Comparison of ENCODE assay signal across 8 cellular contexts in genomic region chr16:9092282-9092962, GRCh38. TPM values are rescaled to one million over a fixed set of nuclear protein-coding genes. Genes with fewer than 3 reads are reported as not detected.
DNase-seq lines count a peak whose midpoint lies in the region; ATAC-seq and TF ChIP-seq lines count a peak whose summit lies in the region.

No MANE protein-coding gene starts in this region.

- H3K9ac ChIP-seq in smooth muscle cell (ENCODE audit: low read depth) = peak overlapping the region; percentile 96

- no peak overlapping the region for H2AFZ ChIP-seq in smooth muscle cell (ENCODE audit: low read depth)

- H3K27ac ChIP-seq in smooth muscle cell (ENCODE audit: low read depth) = peak overlapping the region; percentile 90

- peak overlapping the region; percentile 89 for H3K4me3 ChIP-seq in astrocyte of the cerebellum (ENCODE audit: low read depth, low read length)
- peak overlapping the region; percentile 90 for H3K4me3 ChIP-seq in iPS-18c (ENCODE audit: insufficient read depth, low read depth, low read length)
- H3K4me3 ChIP-seq in smooth muscle cell = peak overlapping the region; percentile 98

- ATAC-seq in HG03139 (IDR thresholded peaks at IDR 0.05; ENCODE audit: unreplicated experiment) = peak; percentile 3

- in situ Hi-C loops in astrocyte of the cerebellum (cut with HindIII; ENCODE audit: low sequenced_read_pairs) = no loop called here
- in situ Hi-C loops in G401 (cut with HindIII; ENCODE audit: low sequenced_read_pairs) = no loop called here

- peak; percentile 14 for DNase-seq in SIG-M5 treated with dmso at 0.1 percent for 504 hours (lab: John Stamatoyannopoulos, UW; ENCODE audit: unreplicated experiment)
- DNase-seq in SIG-M5 (lab: John Stamatoyannopoulos, UW) = no peak
- peak; percentile 43 to 60 (median 46) for DNase-seq in T-helper 1 cell
- no peak for DNase-seq in astrocyte of the cerebellum (ENCODE audit: low read depth)
- peak; percentile 24 for DNase-seq in smooth muscle cell (lab: John Stamatoyannopoulos, UW; ENCODE audit: unreplicated experiment)
- no peak for DNase-seq in G401 (ENCODE audit: low spot score)

- peaks cover 60% of the 10 kb centered on the region for H3K79me2 ChIP-seq in smooth muscle cell (ENCODE audit: low read depth)

- H3F3A ChIP-seq in smooth muscle cell (ENCODE audit: low read depth) = peaks cover 11% of the 10 kb centered on the region

- peaks cover 36% of the 10 kb centered on the region for H3K4me1 ChIP-seq in smooth muscle cell (ENCODE audit: low read depth)

- no peaks in the 10 kb centered on the region for H3K36me3 ChIP-seq in smooth muscle cell (ENCODE audit: low read depth)

- TF ChIP-seq CTCF in astrocyte of the cerebellum (IDR thresholded peaks at IDR 0.05; ENCODE audit: low read depth, low read length, missing control alignments) = no peak
- peak; percentile 17 for TF ChIP-seq CTCF in smooth muscle cell (IDR thresholded peaks at IDR 0.05; ENCODE audit: borderline replicate concordance, insufficient read depth, poor library complexity, severe bottlenecking)

- H4K20me1 ChIP-seq in smooth muscle cell (ENCODE audit: low read depth) = peaks cover 51% of the 10 kb centered on the region

- no peaks in the 10 kb centered on the region for H3K27me3 ChIP-seq in smooth muscle cell (ENCODE audit: low read depth)

- H3K9me3 ChIP-seq in iPS-18c (ENCODE audit: control insufficient read depth, insufficient read depth, low read length) (peaks cover 2% of the 10 kb centered on the region), smooth muscle cell (replicated peaks; ENCODE audit: low read depth) (no peaks in the 10 kb centered on the region)

- H3K4me2 ChIP-seq in smooth muscle cell = peak overlapping the region; percentile 95

- under 1% methylated on average over 33 of the region's 63 CpGs for WGBS in smooth muscle cell (ENCODE audit: low lambda C conversion rate)

RNA-seq across cellular contexts. Expression of gene HAPSTR1, which starts 1.0 kb away (rescaled TPM):
- 77.5 and 86.7 TPM in 2 replicates for total RNA-seq in smooth muscle cell
- 26.7 and 29.1 TPM in 2 replicates for polyA plus RNA-seq in smooth muscle cell
- 36.7 and 56.3 TPM in 2 replicates for total RNA-seq in G401 (2014; rRNA removed; shearing (Covaris generic))

Comparison
In these comparisons a context has a peak if more than half of its experiments do, and no peak if none do; other contexts are left out.
1. DNase-seq: peak in SIG-M5 treated with dmso at 0.1 percent for 504 hours (single experiment), T-helper 1 cell (5 of 5) and smooth muscle cell (single experiment); none in SIG-M5 (single experiment), astrocyte of the cerebellum (single experiment) and G401 (single experiment).
2. Peak in every context shown above with its lines, with median percentiles within 50 percentile points of each other: H3K4me3 ChIP-seq.